Comparison of ENCODE assay signal across 1 cellular context in genomic region chr19:57279418-57280164, GRCh38.
A peak's percentile ranks its signal among the peaks of the same experiment; 100 is the strongest.
TF ChIP-seq lines count a peak whose summit lies in the region.

No MANE protein-coding gene starts in this region.

TF ChIP-seq in K562, 482 proteins besides CTCF, POLR2A, EP300 and RAD21 (continued from another document and continues in another):
- TF ChIP-seq ZNF740 (CRISPR knock-in tag; IDR thresholded peaks at IDR 0.05) (no peak), ZNF740 (tag; IDR thresholded peaks at IDR 0.05) (no peak), ZNF3 (CRISPR knock-in tag; IDR thresholded peaks at IDR 0.05) (no peak), SIX5 (IDR thresholded peaks at IDR 0.05; ENCODE audit: borderline replicate concordance in 1 of 2, insufficient read depth in 1 of 2, low read depth in 1 of 2, low read length in 2 of 2) (peak in 1 of 2 experiments; percentile 10; a peak in 1 of 4 replicates), FOXP4 (CRISPR knock-in tag; IDR thresholded peaks at IDR 0.05; ENCODE audit: borderline replicate concordance) (no peak), CBX2 (IDR thresholded peaks at IDR 0.05; ENCODE audit: insufficient read depth, low read length, poor library complexity, severe bottlenecking) (no peak), HMBOX1 (IDR thresholded peaks at IDR 0.05) (0 out of 2 replicates have a peak, but pooled peaks have one; percentile 40), SOX6 (IDR thresholded peaks at IDR 0.05) (peak; percentile 47), ZNF398 (CRISPR knock-in tag; IDR thresholded peaks at IDR 0.05) (no peak), ARID4B (CRISPR knock-in tag; IDR thresholded peaks at IDR 0.05) (no peak), TCF3 (CRISPR knock-in tag; IDR thresholded peaks at IDR 0.05) (no peak; the same call in 1 of the 2 replicates), MAX (CRISPR knock-in tag; IDR thresholded peaks at IDR 0.05) (peak; percentile 89), TAF9B (IDR thresholded peaks at IDR 0.05; ENCODE audit: partially characterized antibody) (peak; percentile 80), PTTG1 (tag; IDR thresholded peaks at IDR 0.05; ENCODE audit: low read depth) (peak; percentile 25; the same call in 1 of the 2 replicates), HMGXB4 (CRISPR knock-in tag; IDR thresholded peaks at IDR 0.05) (0 out of 2 replicates have a peak, but pooled peaks have one; percentile 80), GABPA (tag; conservative IDR thresholded peaks at IDR 0.05; ENCODE audit: low read depth) (peak; percentile 92; the same call in 1 of the 2 replicates), FOXK2 (conservative IDR thresholded peaks at IDR 0.05 in 1 of 2, IDR thresholded peaks at IDR 0.05 in 1 of 2; ENCODE audit: low read depth in 2 of 2) (peak in 1 of 2 experiments; percentile 21; a peak in 1 of 4 replicates), MCM7 (IDR thresholded peaks at IDR 0.05) (no peak), PYGO2 (tag; IDR thresholded peaks at IDR 0.05) (no peak), UBTF (IDR thresholded peaks at IDR 0.05; ENCODE audit: borderline replicate concordance in 1 of 2, low read depth in 2 of 2, low read length in 2 of 2) (0 out of 4 replicates have a peak, but pooled peaks of 1 of the 2 experiments have one; percentile 64), ZNF766 (CRISPR knock-in tag; conservative IDR thresholded peaks at IDR 0.05) (peak; percentile 58), HEY1 (CRISPR knock-in tag; IDR thresholded peaks at IDR 0.05; ENCODE audit: borderline replicate concordance) (no peak), ADNP (tag; IDR thresholded peaks at IDR 0.05) (no peak), ZNF778 (CRISPR knock-in tag; IDR thresholded peaks at IDR 0.05) (no peak), ETV6 (IDR thresholded peaks at IDR 0.05; ENCODE audit: borderline replicate concordance in 1 of 2, low read depth in 2 of 2, low read length in 1 of 2) (peak; percentile 55 to 57; a peak in 3 of 4 replicates), ETV6 (CRISPR knock-in tag; IDR thresholded peaks at IDR 0.05; ENCODE audit: borderline replicate concordance) (no peak), ZNF584 (CRISPR knock-in tag; IDR thresholded peaks at IDR 0.05; ENCODE audit: low read depth) (peak; percentile 64; the same call in 1 of the 2 replicates), ZBTB49 (CRISPR knock-in tag; IDR thresholded peaks at IDR 0.05; ENCODE audit: borderline replicate concordance) (no peak), NFYB (IDR thresholded peaks at IDR 0.05; ENCODE audit: extremely low read depth, insufficient read length) (no peak), RCOR1 (IDR thresholded peaks at IDR 0.05; ENCODE audit: borderline replicate concordance in 1 of 2, low read depth in 2 of 2, low read length in 2 of 2) (peak in 1 of 2 experiments; percentile 71; a peak in 1 of 4 replicates), POLR2B (IDR thresholded peaks at IDR 0.05; ENCODE audit: low read depth, partially characterized antibody) (peak; percentile 91), TCFL5 (CRISPR knock-in tag; conservative IDR thresholded peaks at IDR 0.05) (no peak), ZMIZ1 (IDR thresholded peaks at IDR 0.05; ENCODE audit: low read depth in 2 of 2, low read length in 2 of 2) (0 out of 4 replicates have a peak, but pooled peaks of 1 of the 2 experiments have one; percentile 46), CXXC5 (CRISPR knock-in tag; IDR thresholded peaks at IDR 0.05) (peak; percentile 60), STAT5B (CRISPR knock-in tag; IDR thresholded peaks at IDR 0.05) (no peak), KLF10 (CRISPR knock-in tag; IDR thresholded peaks at IDR 0.05) (no peak; the same call in 1 of the 2 replicates), ZFPM2 (CRISPR knock-in tag; IDR thresholded peaks at IDR 0.05) (no peak)
